ENCODE assay signal across 16 cellular contexts in the genomic region with DNA sequence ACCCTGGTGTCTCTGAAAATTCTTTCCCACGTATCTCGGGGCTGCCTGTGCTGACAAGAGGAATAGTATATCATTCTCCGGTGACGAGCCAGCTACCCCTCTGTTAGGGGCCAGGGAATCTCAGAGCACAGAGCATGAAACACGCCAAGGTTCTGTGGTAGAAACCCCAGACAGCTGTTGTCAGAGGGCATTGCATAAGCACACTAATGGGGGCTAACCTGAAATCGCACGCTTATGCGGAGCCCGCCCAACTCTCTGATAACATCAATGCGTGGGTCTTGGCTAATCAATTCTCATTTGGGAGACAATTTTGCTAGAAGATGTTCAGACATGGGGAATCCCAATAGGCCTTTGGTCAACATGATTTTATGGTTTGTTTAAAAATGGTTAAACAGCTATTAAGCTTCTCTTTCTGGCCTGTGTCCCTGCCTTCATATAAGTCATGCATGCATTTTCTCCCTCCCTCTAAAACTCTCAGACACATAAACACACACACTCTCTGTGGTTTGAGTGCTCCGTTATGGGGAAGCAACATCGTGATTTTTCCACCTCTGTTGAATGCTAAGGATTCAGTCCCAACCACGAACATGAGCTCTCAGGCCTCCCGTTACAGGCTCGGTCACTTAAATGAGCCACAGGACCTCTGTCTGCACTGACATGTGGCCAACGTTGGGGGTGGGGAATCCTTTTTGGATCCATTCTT.
"Had no signal": no experiment of that assay in that cellular context is flagged by ENCODE, and none has a peak within 500 bp of the region (broad histone marks: within the 10 kb centered on the region; RNA-seq: fewer than 3 reads in every experiment).

No MANE protein-coding gene starts in this region.

- H3K4me1 ChIP-seq: adrenal gland, right lobe of liver, suprapubic skin, upper lobe of right lung had no signal

- ATAC-seq: right lobe of liver; SK-N-SH treated with all-trans-retinoic acid at 6 μM for 48 hours; stimulated activated naive CD8-positive, alpha-beta T cell treated with anti-CD3 and anti-CD28 coated beads, Interleukin-15, Interleukin-2, amounts not matched to agents 100 U/mL and 50 U/mL, for 24 hours; upper lobe of right lung had no signal

- H3K9me3 ChIP-seq: adrenal gland, neutrophil, right lobe of liver, suprapubic skin, upper lobe of right lung had no signal

- H3K27me3 ChIP-seq: right lobe of liver, upper lobe of right lung had no signal

- H3K4me3 ChIP-seq: adrenal gland, right lobe of liver, suprapubic skin, upper lobe of right lung had no signal

- H3K36me3 ChIP-seq: adrenal gland, neutrophil, right lobe of liver, suprapubic skin, upper lobe of right lung had no signal

- H3K27ac ChIP-seq: adrenal gland, neutrophil, right lobe of liver, suprapubic skin, upper lobe of right lung had no signal

- DNase-seq: activated B cell treated with CpG ODN at 0.5 μM for 24 hours; activated CD4-positive, alpha-beta T cell treated with anti-CD3 and anti-CD28 coated beads, Interleukin-2, amount 10 ng/mL, durations not matched to agents 24 days and 14 days; activated naive CD4-positive, alpha-beta T cell treated with anti-CD3 and anti-CD28 coated beads, Interleukin-2, amount 50 U/mL, for 16 hours; adrenal gland; cerebellar nuclear complex; dermis blood vessel endothelial cell; immature natural killer cell; mammary epithelial cell; naive B cell; right lobe of liver; stimulated activated CD4-positive, alpha-beta T cell treated with anti-CD3 and anti-CD28 coated beads, Interleukin-2, amount 100 ng/mL, for 48 hours; stimulated activated naive CD8-positive, alpha-beta T cell treated with anti-CD3 and anti-CD28 coated beads, Interleukin-15, Interleukin-2, amounts not matched to agents 100 U/mL and 50 U/mL, for 24 hours; upper lobe of right lung had no signal
